In genomic region chr20:47645632-47646031, GRCh38 we compare ENCODE assay signal across 24 cellular contexts.
"Had no signal": no experiment of that assay in that cellular context is flagged by ENCODE, and none has a peak within 500 bp of the region (broad histone marks: within the 10 kb centered on the region; RNA-seq: fewer than 3 reads in every experiment).

No MANE protein-coding gene starts in this region.

- H3K9me3 ChIP-seq: body of pancreas, colonic mucosa, left ventricle myocardium inferior, mucosa of descending colon, neutrophil, SJSA1, suprapubic skin had no signal

- H3K27me3 Mint-ChIP-seq: activated naive CD4-positive, alpha-beta T cell treated with anti-CD3 and anti-CD28 coated beads, Interleukin-2, amount 10 ng/mL, durations not matched to agents 7 days and 5 days; memory B cell; naive thymus-derived CD8-positive, alpha-beta T cell; stimulated activated memory B cell treated with anti-CD40 and anti-IgM and Interleukin-4, amounts not matched to agents 10 μg/mL and 1 μg/mL and 100 μg/mL, for 72 hours; type B pancreatic cell had no signal

- H3K27me3 ChIP-seq: body of pancreas, colonic mucosa, neutrophil, SJSA1, suprapubic skin had no signal

- ATAC-seq: activated CD8-positive, alpha-beta T cell treated with anti-CD3 and anti-CD28 coated beads, Interleukin-2, amount 10 ng/mL, durations not matched to agents 7 days and 5 days; body of pancreas; mucosa of descending colon; naive thymus-derived CD8-positive, alpha-beta T cell; stimulated activated memory B cell treated with anti-CD40 and anti-IgM and Interleukin-4, amounts not matched to agents 10 μg/mL and 1 μg/mL and 100 μg/mL, for 72 hours had no signal

- DNase-seq: activated CD4-positive, alpha-beta T cell treated with anti-CD3 and anti-CD28 coated beads for 1 hour; activated CD8-positive, alpha-beta memory T cell treated with anti-CD3 and anti-CD28 coated beads, Interleukin-2, amount 50 U/mL, for 48 hours; activated CD8-positive, alpha-beta T cell treated with anti-CD3 and anti-CD28 coated beads, Interleukin-2, amount 10 ng/mL, durations not matched to agents 7 days and 5 days; activated naive CD4-positive, alpha-beta T cell treated with anti-CD3 and anti-CD28 coated beads, Interleukin-2, amount 10 ng/mL, durations not matched to agents 7 days and 5 days; amygdala; body of pancreas; central memory CD4-positive, alpha-beta T cell; colonic mucosa; foreskin fibroblast; hypothalamus; kidney; left ventricle myocardium inferior; mucosa of descending colon; naive thymus-derived CD8-positive, alpha-beta T cell; posterior cingulate gyrus; retina; T1000 had no signal

- H3K4me1 ChIP-seq: body of pancreas, colonic mucosa, suprapubic skin had no signal

- H3K4me1 Mint-ChIP-seq: activated naive CD4-positive, alpha-beta T cell treated with anti-CD3 and anti-CD28 coated beads, Interleukin-2, amount 10 ng/mL, durations not matched to agents 7 days and 5 days; stimulated activated memory B cell treated with anti-CD40 and anti-IgM and Interleukin-4, amounts not matched to agents 10 μg/mL and 1 μg/mL and 100 μg/mL, for 72 hours had no signal

- H3K4me3 ChIP-seq: body of pancreas, colonic mucosa, left ventricle myocardium inferior, mucosa of descending colon, SJSA1, suprapubic skin had no signal

- H3K27ac ChIP-seq: body of pancreas, colonic mucosa, left ventricle myocardium inferior, neutrophil, SJSA1, suprapubic skin had no signal

- H3K27ac Mint-ChIP-seq: activated CD8-positive, alpha-beta T cell treated with anti-CD3 and anti-CD28 coated beads, Interleukin-2, amount 10 ng/mL, durations not matched to agents 7 days and 5 days; activated naive CD4-positive, alpha-beta T cell treated with anti-CD3 and anti-CD28 coated beads, Interleukin-2, amount 10 ng/mL, durations not matched to agents 7 days and 5 days; activated T-helper 2 cell treated with anti-CD3 and anti-CD28 coated beads, Interferon-gamma antibody, Interleukin-2, Interleukin-4, amounts not matched to agents 10 μg/mL and 5 μg/mL and 100 μg/mL, durations not matched to agents 14 hours and 24 hours and 36 hours; memory B cell; stimulated activated memory B cell treated with anti-CD40 and anti-IgM and Interleukin-4, amounts not matched to agents 10 μg/mL and 1 μg/mL and 100 μg/mL, for 72 hours; type B pancreatic cell had no signal

- H3K4me3 Mint-ChIP-seq: activated CD8-positive, alpha-beta T cell treated with anti-CD3 and anti-CD28 coated beads, Interleukin-2, amount 10 ng/mL, durations not matched to agents 7 days and 5 days; activated naive CD4-positive, alpha-beta T cell treated with anti-CD3 and anti-CD28 coated beads, Interleukin-2, amount 10 ng/mL, durations not matched to agents 7 days and 5 days; memory B cell; naive thymus-derived CD8-positive, alpha-beta T cell; stimulated activated memory B cell treated with anti-CD40 and anti-IgM and Interleukin-4, amounts not matched to agents 10 μg/mL and 1 μg/mL and 100 μg/mL, for 72 hours; type B pancreatic cell had no signal

- H3K9me3 Mint-ChIP-seq: activated naive CD4-positive, alpha-beta T cell treated with anti-CD3 and anti-CD28 coated beads, Interleukin-2, amount 10 ng/mL, durations not matched to agents 7 days and 5 days; activated T-helper 2 cell treated with anti-CD3 and anti-CD28 coated beads, Interferon-gamma antibody, Interleukin-2, Interleukin-4, amounts not matched to agents 10 μg/mL and 5 μg/mL and 100 μg/mL, durations not matched to agents 14 hours and 24 hours and 36 hours; memory B cell; naive thymus-derived CD8-positive, alpha-beta T cell; stimulated activated memory B cell treated with anti-CD40 and anti-IgM and Interleukin-4, amounts not matched to agents 10 μg/mL and 1 μg/mL and 100 μg/mL, for 72 hours; type B pancreatic cell had no signal
